24 cellular contexts compared by ENCODE assay signal in genomic region chr2:196657332-196657731, GRCh38.
"Had no signal": no experiment of that assay in that cellular context is flagged by ENCODE, and none has a peak within 500 bp of the region (broad histone marks: within the 10 kb centered on the region; RNA-seq: fewer than 3 reads in every experiment).

No MANE protein-coding gene starts in this region.

- H3K27me3 ChIP-seq: hepatocyte, pancreas, sigmoid colon, spleen, suprapubic skin, tibial artery, uterus had no signal

- H3K4me1 ChIP-seq: left ventricle myocardium inferior, pancreas, prostate gland, sigmoid colon, spleen, suprapubic skin, tibial artery, uterus had no signal

- FAIRE-seq: pancreas, small intestine had no signal

- H2AFZ ChIP-seq: hepatocyte had no signal

- ATAC-seq: mucosa of descending colon; naive thymus-derived CD4-positive, alpha-beta T cell; natural killer cell treated with Interleukin-12 subunit alpha and Interleukin-12 subunit beta and Interleukin-15 and Interleukin-18, amount 100 ng/mL, for 72 hours; pancreas; right cardiac atrium; stimulated activated effector memory CD8-positive, alpha-beta T cell treated with anti-CD3 and anti-CD28 coated beads, Interleukin-12 subunit alpha, Interleukin-12 subunit beta, amount 100 ng/mL, for 72 hours had no signal

- DNase-seq: islet precursor cell; left ventricle myocardium inferior; midbrain; mucosa of descending colon; naive thymus-derived CD4-positive, alpha-beta T cell; pancreas; posterior cingulate gyrus; retina; right cardiac atrium; sigmoid colon; spleen; stimulated activated CD4-positive, alpha-beta T cell treated with anti-CD3 and anti-CD28 coated beads, Interleukin-4, amount 100 ng/mL, for 24 hours; stimulated activated naive CD4-positive, alpha-beta T cell; tibial artery; trophoblast cell; uterus had no signal

- H3K27ac ChIP-seq: hepatocyte, left ventricle myocardium inferior, pancreas, prostate gland, sigmoid colon, spleen, suprapubic skin, thoracic aorta, tibial artery, uterus had no signal

- H3K4me2 ChIP-seq: hepatocyte had no signal

- H3K36me3 ChIP-seq: pancreas, prostate gland, spleen, suprapubic skin, thoracic aorta, tibial artery, uterus had no signal

- H3K9me3 ChIP-seq: pancreas, prostate gland, uterus had no signal

- H3K4me3 ChIP-seq: hepatocyte, left ventricle myocardium inferior, lung, mucosa of descending colon, pancreas, prostate gland, sigmoid colon, spleen, suprapubic skin, thoracic aorta, tibial artery, uterus had no signal

- H3K79me2 ChIP-seq: hepatocyte had no signal
